Comparison of ENCODE assay signal across 8 cellular contexts in the genomic region with DNA sequence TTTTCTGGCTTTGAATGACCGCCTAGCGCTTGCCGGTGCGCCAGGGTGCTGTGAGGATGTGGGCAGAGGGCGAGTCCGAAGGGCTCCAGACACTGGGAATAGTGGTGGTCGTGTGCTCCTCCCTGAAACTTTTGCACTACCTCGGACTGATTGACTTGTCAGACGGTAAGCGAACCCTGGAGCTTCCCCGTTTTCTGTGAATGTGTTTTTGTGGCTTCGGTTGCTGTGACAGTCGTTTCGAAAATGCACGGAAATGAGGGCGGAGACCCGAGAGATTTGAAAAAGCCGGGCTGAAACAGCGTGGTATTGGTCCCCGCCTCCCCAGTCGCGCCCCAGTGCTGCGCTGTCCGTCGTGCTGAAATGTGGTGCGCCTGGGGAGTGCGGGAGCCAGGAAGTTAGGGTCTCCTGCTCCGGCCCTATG.
DNase-seq lines count a peak whose midpoint lies in the region; ATAC-seq and TF ChIP-seq lines count a peak whose summit lies in the region.

No MANE protein-coding gene starts in this region.

- CTCF ChIA-PET in HCT116 (lab: Charles Lee): no interaction called here

- H3K27me3 ChIP-seq in HCT116 (ENCODE audit: insufficient read depth, low read length): peaks cover 95% of the 10 kb centered on the region

- no peak overlapping the region for H3K27ac ChIP-seq in HCT116 (ENCODE audit: low read depth, low read length)

- no peak for ATAC-seq in HCT116

- TF ChIP-seq RAD21 in HCT116 (IDR thresholded peaks at IDR 0.05; ENCODE audit: low read depth): no peak

- H2AFZ ChIP-seq in HCT116 (ENCODE audit: low read depth, low read length, poor library complexity, severe bottlenecking): no peak overlapping the region

- no peak overlapping the region for H3K4me3 ChIP-seq in HCT116 (replicated peaks in 1 of 2; ENCODE audit: low read depth in 1 of 2, low read length in 2 of 2)

- no peak for TF ChIP-seq CTCF in HCT116 (IDR thresholded peaks at IDR 0.05 in 2 of 3, conservative IDR thresholded peaks at IDR 0.05 in 1 of 3; ENCODE audit: borderline replicate concordance in 1 of 3, insufficient read depth in 1 of 3, low read depth in 2 of 3, low read length in 2 of 3)

- TF ChIP-seq POLR2A in HCT116 (IDR thresholded peaks at IDR 0.05; ENCODE audit: borderline replicate concordance, extremely low read depth, insufficient read depth, insufficient read length): no peak

- no peaks in the 10 kb centered on the region for H3K9me3 ChIP-seq in HCT116 (ENCODE audit: control insufficient read depth in 1 of 2, insufficient read depth in 1 of 2, low read depth in 1 of 2, low read length in 2 of 2)

- DNase-seq in GM03348 (ENCODE audit: low spot score) (peak; percentile 81), HCT116 (ENCODE audit: low read depth, low spot score) (no peak), OCI-M2 (lab: John Stamatoyannopoulos, UW; ENCODE audit: unreplicated experiment) (peak; percentile 3), dermis blood vessel endothelial cell (peak; percentile 64), myocyte (ENCODE audit: low read depth) (peak; percentile 0), NCI-H1436 treated with DMSO at 0.1 percent for 48 hours (lab: John Stamatoyannopoulos, UW) (no peak), DMS79 (lab: John Stamatoyannopoulos, UW) (no peak), NCI-H1048 (lab: John Stamatoyannopoulos, UW) (no peak)

- intact Hi-C loops in HCT116 (cut with micrococcal nuclease): no loop called here

- BruUV-seq in HCT116 (replicated peaks; lab: Mats Ljungman, UMichigan): no TSS peak

- no peaks in the 10 kb centered on the region for H3K36me3 ChIP-seq in HCT116 (ENCODE audit: control insufficient read depth in 1 of 2, insufficient read depth in 2 of 2, low read length in 2 of 2)

- no peaks in the 10 kb centered on the region for H3K9me2 ChIP-seq in HCT116 (ENCODE audit: insufficient read depth)

- no peak overlapping the region for H3K4me2 ChIP-seq in HCT116 (ENCODE audit: low read length)

- H4K20me1 ChIP-seq in HCT116 (ENCODE audit: insufficient read depth): no peaks in the 10 kb centered on the region

- no peaks in the 10 kb centered on the region for H3K79me2 ChIP-seq in HCT116 (ENCODE audit: insufficient read depth, low read length)

- H3K9ac ChIP-seq in HCT116 (ENCODE audit: low read length): no peak overlapping the region

- POLR2A ChIA-PET in HCT116 (lab: Charles Lee): no interaction called here

- RAD21 ChIA-PET in HCT116 (lab: Charles Lee; ENCODE audit: low non-redundant PET in 1 of 2, low total read pairs in 2 of 2, uncharacterized antibody in 2 of 2, unreplicated experiment in 2 of 2): no interaction called here

- no peaks in the 10 kb centered on the region for H3K4me1 ChIP-seq in HCT116 (ENCODE audit: control insufficient read depth in 1 of 2, insufficient read depth in 2 of 2, low read length in 2 of 2)

TF ChIP-seq in HCT116, 20 proteins besides CTCF, POLR2A, EP300 and RAD21:
- TF ChIP-seq ZFX (IDR thresholded peaks at IDR 0.05) (no peak), EZH2phosphoT487 (IDR thresholded peaks at IDR 0.05; ENCODE audit: borderline replicate concordance) (no peak), REST (IDR thresholded peaks at IDR 0.05; ENCODE audit: low read depth) (peak; percentile 42), JUND (IDR thresholded peaks at IDR 0.05) (no peak)

Comparison
In these comparisons a context has a peak if more than half of its experiments do, and no peak if none do; other contexts are left out.
1. DNase-seq: peak in GM03348 (single experiment), OCI-M2 (single experiment), dermis blood vessel endothelial cell (single experiment) and myocyte (single experiment); none in HCT116 (single experiment), NCI-H1436 treated with DMSO at 0.1 percent for 48 hours (single experiment), DMS79 (single experiment) and NCI-H1048 (single experiment).